Comparison of ENCODE assay signal across 18 cellular contexts in genomic region chr20:33351696-33352095, GRCh38. TPM values are rescaled to one million over a fixed set of nuclear protein-coding genes. Genes with fewer than 3 reads are reported as not detected.
DNase-seq lines count a peak whose midpoint lies in the region; ATAC-seq, FAIRE-seq and TF ChIP-seq lines count a peak whose summit lies in the region.
"Had no signal": no experiment of that assay in that cellular context is flagged by ENCODE, and none has a peak within 500 bp of the region (broad histone marks: within the 10 kb centered on the region; RNA-seq: fewer than 3 reads in every experiment).

No MANE protein-coding gene starts in this region.

- POLR2A ChIA-PET in HepG2 (lab: Yijun Ruan, JAX), result interaction anchor here (0.6 to 1.0 kb wide), 2 partner anchors 22 to 92 kb away, joined by 3 read pairs; partner anchors contain the start of gene SNTA1
- POLR2A ChIA-PET in WTC11 (lab: Charles Lee), result no interaction called here

- TF ChIP-seq RAD21 in HepG2 (CRISPR knock-in tag; IDR thresholded peaks at IDR 0.05), result no peak

- BruUV-seq in HepG2 (replicated peaks; lab: Mats Ljungman, UMichigan), result no TSS peak

- H3K27ac Mint-ChIP-seq in WTC11, result peak overlapping the region; percentile 69

- H3K9ac ChIP-seq in HepG2 (ENCODE audit: insufficient read depth, low read depth, low read length), result no peak overlapping the region

- no peak overlapping the region for H3K4me2 ChIP-seq in HepG2 (ENCODE audit: low read depth, low read length)
- H3K4me2 ChIP-seq: PC-9 had no signal

- intact Hi-C loops in HepG2 (cut with micrococcal nuclease; ENCODE audit: unreplicated experiment), result no loop called here
- intact Hi-C loops in right lobe of liver (cut with DNase I), result no loop called here
- intact Hi-C loops in upper lobe of right lung (cut with DNase I), result no loop called here

- TF ChIP-seq CTCF in HepG2 (CRISPR knock-in tag; IDR thresholded peaks at IDR 0.05), result no peak
- no peak for TF ChIP-seq CTCF in right lobe of liver (IDR thresholded peaks at IDR 0.05)
- TF ChIP-seq CTCF in WTC11 (IDR thresholded peaks at IDR 0.05), result no peak
- no peak for TF ChIP-seq CTCF in upper lobe of right lung (IDR thresholded peaks at IDR 0.05)

- FAIRE-seq in HepG2 (lab: Jason Lieb, UNC) (peak; percentile 51), HTR-8/SVneo (lab: Jason Lieb, UNC) (no peak)

- H3K9me3 ChIP-seq in HepG2 (ENCODE audit: low read length), result no peaks in the 10 kb centered on the region
- H3K9me3 ChIP-seq in right lobe of liver, result no peaks in the 10 kb centered on the region
- H3K9me3 ChIP-seq in upper lobe of right lung, result no peaks in the 10 kb centered on the region

- TF ChIP-seq EP300 in HepG2 (IDR thresholded peaks at IDR 0.05; ENCODE audit: low read depth in 2 of 2, low read length in 2 of 2), result no peak
- no peak for TF ChIP-seq EP300 in HepG2 (CRISPR knock-in tag; IDR thresholded peaks at IDR 0.05; ENCODE audit: borderline replicate concordance)

- WGBS in HepG2 (ENCODE audit: low lambda C conversion rate), result 50% methylated on average over 3 of the region's 3 CpGs
- WGBS in right lobe of liver (ENCODE audit: insufficient coverage, low coverage, low lambda C conversion rate, missing lambda C conversion rate), result 43% methylated on average over 2 of the region's 3 CpGs

- H3K79me2 ChIP-seq in HepG2 (ENCODE audit: insufficient read depth, low read length), result no peaks in the 10 kb centered on the region

- TF ChIP-seq POLR2A in HepG2 (IDR thresholded peaks at IDR 0.05; ENCODE audit: insufficient read depth in 1 of 2, low read depth in 2 of 2, low read length in 2 of 2), result no peak
- TF ChIP-seq POLR2A in right lobe of liver (IDR thresholded peaks at IDR 0.05), result no peak

- H3K4me3 Mint-ChIP-seq in WTC11, result no peak overlapping the region
- H3K4me3 Mint-ChIP-seq: CD14-positive monocyte had no signal

- H3K27me3 ChIP-seq in HepG2 (ENCODE audit: control insufficient read depth in 1 of 2, insufficient read depth in 2 of 2, low read length in 2 of 2) (no peaks in the 10 kb centered on the region), right lobe of liver (no peaks in the 10 kb centered on the region), upper lobe of right lung (no peaks in the 10 kb centered on the region)

- H3K4me3 ChIP-seq in HepG2 (replicated peaks in 1 of 3; ENCODE audit: insufficient read depth in 1 of 3, low read depth in 2 of 3, low read length in 3 of 3) (no peak overlapping the region), right lobe of liver (no peak overlapping the region), upper lobe of right lung (no peak overlapping the region)
- H3K4me3 ChIP-seq: PC-9 had no signal

- H3K27ac ChIP-seq in HepG2 (ENCODE audit: extremely low read length, insufficient read depth, low read length) (no peak overlapping the region), right lobe of liver (no peak overlapping the region), upper lobe of right lung (no peak overlapping the region)
- H3K27ac ChIP-seq: HL-60, PC-9 had no signal

- no peaks in the 10 kb centered on the region for H3K9me3 Mint-ChIP-seq in WTC11
- H3K9me3 Mint-ChIP-seq: CD14-positive monocyte had no signal

- H3K27me3 Mint-ChIP-seq in WTC11 (ENCODE audit: low read depth), result no peaks in the 10 kb centered on the region

- peak; percentile 54 for ATAC-seq in HepG2
- ATAC-seq in right lobe of liver, result no peak
- peak; percentile 23; the same call in 1 of the 2 replicates for ATAC-seq in WTC11
- no peak for ATAC-seq in upper lobe of right lung
- ATAC-seq: Right ventricle myocardium inferior had no signal

- H3K4me1 ChIP-seq in HepG2 (ENCODE audit: insufficient read depth, low read length) (peaks cover 10% of the 10 kb centered on the region), right lobe of liver (no peaks in the 10 kb centered on the region), upper lobe of right lung (no peaks in the 10 kb centered on the region)

- DNase-seq in HepG2 (ENCODE audit: low spot score) (peak; percentile 64), right lobe of liver (no peak), WTC11 (ENCODE audit: low spot score) (no peak), islet precursor cell (peak; percentile 81), upper lobe of right lung (peak; percentile 9), DMS114 treated with DMSO at 0.1 percent for 48 hours (lab: John Stamatoyannopoulos, UW; ENCODE audit: unreplicated experiment) (no peak), HTR-8/SVneo (ENCODE audit: insufficient read length, low spot score) (no peak)
- no peak for DNase-seq in stimulated activated CD4-positive, alpha-beta T cell treated with anti-CD3 and anti-CD28 coated beads, Interleukin-15, amount 100 ng/mL, for 24 hours
- DNase-seq: GOT3, KG1, NCI-H1105, NCI-H1694 treated with DMSO at 0.1 percent for 48 hours, NCI-H446 treated with DMSO at 0.1 percent for 48 hours, NCI-H748 treated with DMSO at 0.1 percent for 48 hours, PC-9 had no signal

- peaks cover 13% of the 10 kb centered on the region for H3K36me3 Mint-ChIP-seq in WTC11

- H3K36me3 ChIP-seq in HepG2 (replicated peaks in 1 of 2; ENCODE audit: control insufficient read depth in 1 of 2, insufficient read depth in 2 of 2, low read length in 2 of 2) (peaks cover 0 to 9% of the 10 kb centered on the region in 2 experiments; a peak in 2 of 5 replicates), right lobe of liver (no peaks in the 10 kb centered on the region), upper lobe of right lung (peaks cover 14% of the 10 kb centered on the region)

- H3K4me1 Mint-ChIP-seq in WTC11, result peaks cover 28% of the 10 kb centered on the region
- H3K4me1 Mint-ChIP-seq: CD14-positive monocyte had no signal

- H2AFZ ChIP-seq in HepG2 (ENCODE audit: low read length), result no peak overlapping the region
- H2AFZ ChIP-seq: PC-9 had no signal

- CTCF ChIA-PET in HepG2 (lab: Yijun Ruan, JAX; ENCODE audit: low intra/inter-chr PET ratio, low total read pairs), result no interaction called here
- CTCF ChIA-PET in WTC11 (lab: Charles Lee), result interaction anchor here (1.1 kb wide), 1 partner anchor 97 kb away, joined by 3 read pairs; no protein-coding TSS in a partner anchor

- no peaks in the 10 kb centered on the region for H4K20me1 ChIP-seq in HepG2 (ENCODE audit: insufficient read depth, low read length)

- in situ Hi-C loops in HepG2 (cut with HindIII; ENCODE audit: extremely low pct_ligation_motif_present, low pct_unique_long_range_greater_than_20kb), result no loop called here

TF ChIP-seq in HepG2, 621 proteins besides CTCF, POLR2A, EP300 and RAD21 (continues in another document):
- TF ChIP-seq SOX13 (IDR thresholded peaks at IDR 0.05) (no peak), SOX13 (CRISPR knock-in tag; conservative IDR thresholded peaks at IDR 0.05 in 1 of 2, IDR thresholded peaks at IDR 0.05 in 1 of 2) (peak in 1 of 2 experiments; percentile 55; a peak in 1 of 4 replicates), NFKB2 (CRISPR knock-in tag; IDR thresholded peaks at IDR 0.05; ENCODE audit: borderline replicate concordance) (0 out of 2 replicates have a peak, but pooled peaks have one; percentile 7)

TF ChIP-seq in WTC11, 78 proteins besides CTCF, POLR2A, EP300 and RAD21:
- TF ChIP-seq, protein P1, sequence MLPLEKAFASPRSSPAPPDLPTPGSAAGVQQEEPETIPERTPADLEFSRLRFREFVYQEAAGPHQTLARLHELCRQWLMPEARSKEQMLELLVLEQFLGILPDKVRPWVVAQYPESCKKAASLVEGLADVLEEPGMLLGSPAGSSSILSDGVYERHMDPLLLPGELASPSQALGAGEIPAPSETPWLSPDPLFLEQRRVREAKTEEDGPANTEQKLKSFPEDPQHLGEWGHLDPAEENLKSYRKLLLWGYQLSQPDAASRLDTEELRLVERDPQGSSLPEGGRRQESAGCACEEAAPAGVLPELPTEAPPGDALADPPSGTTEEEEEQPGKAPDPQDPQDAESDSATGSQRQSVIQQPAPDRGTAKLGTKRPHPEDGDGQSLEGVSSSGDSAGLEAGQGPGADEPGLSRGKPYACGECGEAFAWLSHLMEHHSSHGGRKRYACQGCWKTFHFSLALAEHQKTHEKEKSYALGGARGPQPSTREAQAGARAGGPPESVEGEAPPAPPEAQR (CRISPR knock-in tag; IDR thresholded peaks at IDR 0.05), result no peak
- TF ChIP-seq FOXP1 (CRISPR knock-in tag; IDR thresholded peaks at IDR 0.05; ENCODE audit: borderline replicate concordance) (no peak), NR3C1 (CRISPR knock-in tag; conservative IDR thresholded peaks at IDR 0.05; ENCODE audit: low read depth) (no peak), ZNF219 (CRISPR knock-in tag; IDR thresholded peaks at IDR 0.05; ENCODE audit: borderline replicate concordance) (no peak), ZNF317 (CRISPR knock-in tag; IDR thresholded peaks at IDR 0.05; ENCODE audit: borderline replicate concordance, low read depth) (no peak)

RNA-seq across cellular contexts. Expression of gene CDK5RAP1, which starts 49.6 kb away (rescaled TPM):
- total RNA-seq in HepG2 (2016; rRNA removed; fragmentation: Illumina TruSeq; extraction: Trizol) (98.2 and 104 TPM in 2 replicates), right lobe of liver (10 to 100 TPM; 10.9 to 21.6 (median 14.0) TPM), WTC11 (2021) (47.6 to 56.3 TPM (median 52.8 TPM) in 3 replicates), upper lobe of right lung (26.6 TPM)
- 18.5 and 25.5 TPM in 2 replicates for total RNA-seq in HepG2 (2016; cell fraction: cytosol; rRNA removed; fragmentation: Illumina TruSeq; extraction: Trizol; ENCODE audit: low read depth)
- total RNA-seq in HepG2 (2016; cell fraction: insoluble cytoplasmic fraction; rRNA removed; fragmentation: Illumina TruSeq; extraction: Trizol), result 93.5 and 105 TPM in 2 replicates
- 26.4 and 27.7 TPM in 2 replicates for total RNA-seq in HepG2 (2016; cell fraction: membrane; rRNA removed; fragmentation: Illumina TruSeq; extraction: Trizol)
- 58.6 and 74.7 TPM in 2 replicates for total RNA-seq in HepG2 (2016; cell fraction: nucleus; rRNA removed; fragmentation: Illumina TruSeq; extraction: Trizol)
- polyA plus RNA-seq in HepG2 (2011; rRNA removed), result 52.9 and 53.6 TPM in 2 replicates
- 47.3 and 49.4 TPM in 2 replicates for polyA plus RNA-seq in HepG2 (2011; cell fraction: cytosol; rRNA removed)
- 76.2 and 82.6 TPM in 2 replicates for polyA plus RNA-seq in HepG2 (2011; cell fraction: nucleus; rRNA removed)
- polyA plus RNA-seq in HepG2 (2012), result 44.4 and 51.1 TPM in 2 replicates
- 10.1 and 10.8 TPM in 2 replicates for polyA plus RNA-seq in HepG2 (2016; cell fraction: cytosol; fragmentation: Illumina TruSeq; extraction: Trizol; ENCODE audit: low read depth)
- 79.4 and 80.6 TPM in 2 replicates for polyA plus RNA-seq in HepG2 (2016; cell fraction: insoluble cytoplasmic fraction; fragmentation: Illumina TruSeq; extraction: Trizol; ENCODE audit: low read depth)
- polyA plus RNA-seq in HepG2 (2016; cell fraction: membrane; fragmentation: Illumina TruSeq; extraction: Trizol; ENCODE audit: low read depth), result 13.2 and 15.4 TPM in 2 replicates
- 158 TPM in 2 replicates for polyA plus RNA-seq in HepG2 (2016; cell fraction: nucleus; fragmentation: Illumina TruSeq; extraction: Trizol; ENCODE audit: insufficient read depth, low read depth)
- polyA minus RNA-seq in HepG2 (2011; rRNA and poly(A)+ RNA removed; ENCODE audit: low replicate concordance), result 54.6 and 84.0 TPM in 2 replicates
- 22.6 and 31.7 TPM in 2 replicates for polyA minus RNA-seq in HepG2 (2011; cell fraction: cytosol; rRNA and poly(A)+ RNA removed)
- polyA minus RNA-seq in HepG2 (2011; cell fraction: nucleus; rRNA and poly(A)+ RNA removed), result 50.5 and 51.2 TPM in 2 replicates

Comparison
In these comparisons a context has a peak if more than half of its experiments do, and no peak if none do; other contexts are left out.
1. ATAC-seq: peak in HepG2 (single experiment) and WTC11 (single experiment); none in right lobe of liver (0 of 4) and upper lobe of right lung (single experiment).
2. DNase-seq: peak in HepG2 (single experiment), islet precursor cell (single experiment) and upper lobe of right lung (single experiment); none in right lobe of liver (0 of 3), WTC11 (single experiment), DMS114 treated with DMSO at 0.1 percent for 48 hours (single experiment), stimulated activated CD4-positive, alpha-beta T cell treated with anti-CD3 and anti-CD28 coated beads, Interleukin-15, amount 100 ng/mL, for 24 hours (single experiment) and HTR-8/SVneo (single experiment).